8 cellular contexts compared by ENCODE assay signal in genomic region chr16:3123986-3124886, GRCh38. TPM values are rescaled to one million over a fixed set of nuclear protein-coding genes. Genes with fewer than 3 reads are reported as not detected.
A peak's percentile ranks its signal among the peaks of the same experiment; 100 is the strongest.
DNase-seq lines count a peak whose midpoint lies in the region; ATAC-seq and TF ChIP-seq lines count a peak whose summit lies in the region.

No MANE protein-coding gene starts in this region.

- DNase-seq in AG09309 (ENCODE audit: low read depth), result peak; percentile 52
- peak; percentile 96 for DNase-seq in NCI-H2196 treated with DMSO at 0.1 percent for 48 hours (lab: John Stamatoyannopoulos, UW; ENCODE audit: unreplicated experiment)
- peak; percentile 96 for DNase-seq in WERI-Rb-1
- peak; percentile 93 for DNase-seq in mammary epithelial cell
- peak; percentile 91 for DNase-seq in iris pigment epithelial cell (ENCODE audit: low read depth)
- peak; percentile 89 to 97 for DNase-seq in stimulated activated CD4-positive, alpha-beta T cell treated with anti-CD3 and anti-CD28 coated beads, Interleukin-12 subunit alpha, Interleukin-12 subunit beta, amount 100 ng/mL, for 24 hours (ENCODE audit: low read depth in 2 of 2)

- H4K20me1 ChIP-seq in mammary epithelial cell (ENCODE audit: insufficient read depth, low read length), result no peaks in the 10 kb centered on the region

- peak overlapping the region; percentile 61 for H3K9ac ChIP-seq in mammary epithelial cell (ENCODE audit: insufficient read depth, low read length)

- TF ChIP-seq CTCF in AG09309 (IDR thresholded peaks at IDR 0.05; ENCODE audit: control insufficient read depth, insufficient read depth, low read depth, low read length, missing control alignments) (peak; percentile 33), WERI-Rb-1 (IDR thresholded peaks at IDR 0.05; ENCODE audit: low read depth, low read length) (0 out of 2 replicates have a peak, but pooled peaks have one; percentile 8), mammary epithelial cell (conservative IDR thresholded peaks at IDR 0.05 in 1 of 2, IDR thresholded peaks at IDR 0.05 in 1 of 2; ENCODE audit: extremely low read depth in 1 of 2, insufficient read depth in 1 of 2, low read depth in 1 of 2, low read length in 2 of 2) (peak in 1 of 2 donors; percentile 37)

- intact Hi-C loops in mammary epithelial cell (cut with micrococcal nuclease), result loop anchor here (2.0 kb wide), 1 partner anchor 17 kb away; no protein-coding TSS in a partner anchor

- peak overlapping the region; percentile 88 for H2AFZ ChIP-seq in mammary epithelial cell (ENCODE audit: low read depth, low read length)

- H3K36me3 ChIP-seq in WERI-Rb-1 (peaks cover 16% of the 10 kb centered on the region), mammary epithelial cell (ENCODE audit: insufficient read depth, low read length) (no peaks in the 10 kb centered on the region)

- H3K9me3 ChIP-seq in WERI-Rb-1 (ENCODE audit: severe bottlenecking) (no peaks in the 10 kb centered on the region), mammary epithelial cell (replicated peaks; ENCODE audit: insufficient read depth, low read length) (no peaks in the 10 kb centered on the region)

- ATAC-seq in GM18907 (IDR thresholded peaks at IDR 0.05; ENCODE audit: unreplicated experiment) (peak; percentile 87), HG03139 (IDR thresholded peaks at IDR 0.05; ENCODE audit: unreplicated experiment) (peak; percentile 81)

- no TSS peak for BruUV-seq in mammary epithelial cell (replicated peaks; lab: Mats Ljungman, UMichigan)

- H3K27ac ChIP-seq in WERI-Rb-1, result peak overlapping the region; percentile 71
- peak overlapping the region; percentile 4 for H3K27ac ChIP-seq in mammary epithelial cell (ENCODE audit: insufficient read depth, low read depth, low read length)

- CTCF ChIA-PET in mammary epithelial cell (lab: Charles Lee; ENCODE audit: low non-redundant PET), result no interaction called here

- in situ Hi-C loops in mammary epithelial cell (cut with MboI; ENCODE audit: low sequenced_read_pairs in 2 of 2), result no loop called here

- H3K4me3 ChIP-seq in AG09309 (ENCODE audit: control insufficient read depth, low read depth, low read length) (peak overlapping the region; percentile 75), WERI-Rb-1 (ENCODE audit: low read depth, low read length) (peak overlapping the region; percentile 66), mammary epithelial cell (replicated peaks in 1 of 3; ENCODE audit: insufficient read depth in 1 of 3, low read depth in 2 of 3, low read length in 3 of 3) (peak overlapping the region; percentile 62 to 78 (median 68))

- no peaks in the 10 kb centered on the region for H3K27me3 ChIP-seq in WERI-Rb-1 (ENCODE audit: insufficient read depth, low read depth, severe bottlenecking)
- no peaks in the 10 kb centered on the region for H3K27me3 ChIP-seq in mammary epithelial cell (ENCODE audit: insufficient read depth, low read length)

- dilution Hi-C loops in mammary epithelial cell (cut with HindIII; ENCODE audit: low sequenced_read_pairs), result no loop called here

- H3K4me2 ChIP-seq in mammary epithelial cell (ENCODE audit: insufficient read depth, low read depth, low read length), result peak overlapping the region; percentile 98

- H3K4me1 ChIP-seq in mammary epithelial cell (ENCODE audit: insufficient read depth, low read length), result peaks cover 21% of the 10 kb centered on the region

- 2% methylated on average over 44 of the region's 72 CpGs for WGBS in mammary epithelial cell (ENCODE audit: low coverage, missing lambda C conversion rate)

- H3K79me2 ChIP-seq in mammary epithelial cell (ENCODE audit: insufficient read depth, low read length), result no peaks in the 10 kb centered on the region

RNA-seq across cellular contexts. Expression of gene ZNF213, which starts 10.6 kb away (rescaled TPM):
- total RNA-seq in mammary epithelial cell, result 10 to 100 TPM in 1 of 2 donors, 1 to 10 TPM in 1; 7.7 to 10.8 TPM
- polyA plus RNA-seq in mammary epithelial cell, result 0.78 TPM
- polyA minus RNA-seq in mammary epithelial cell, result 6.5 TPM

RNA-seq across cellular contexts. Expression of gene ZNF205, which starts 11.8 kb away (rescaled TPM):
- 10 to 100 TPM; 14.8 to 19.2 TPM for total RNA-seq in mammary epithelial cell
- 9.8 TPM for polyA plus RNA-seq in mammary epithelial cell
- 6.7 TPM for polyA minus RNA-seq in mammary epithelial cell

RNA-seq across cellular contexts. Expression of gene ZSCAN10, which starts 25.1 kb away (rescaled TPM):
- not detected for total RNA-seq in mammary epithelial cell
- polyA plus RNA-seq in mammary epithelial cell, result not detected
- polyA minus RNA-seq in mammary epithelial cell, result not detected

RNA-seq across cellular contexts. Expression of gene IL32, which starts 58.8 kb away (rescaled TPM):
- 10 to 100 TPM in 1 of 2 donors, 1 to 10 TPM in 1; 1.5 to 25.2 TPM for total RNA-seq in mammary epithelial cell
- 8.4 TPM for polyA plus RNA-seq in mammary epithelial cell
- polyA minus RNA-seq in mammary epithelial cell, result 46.4 TPM

Comparison
In these comparisons a context has a peak if more than half of its experiments do, and no peak if none do; other contexts are left out.
1. Peak in every context shown above with its lines: DNase-seq, ATAC-seq, H3K4me3 ChIP-seq and H3K27ac ChIP-seq.